27 cellular contexts compared by ENCODE assay signal in genomic region chr5:44641820-44642219, GRCh38.
"Had no signal": no experiment of that assay in that cellular context is flagged by ENCODE, and none has a peak within 500 bp of the region (broad histone marks: within the 10 kb centered on the region; RNA-seq: fewer than 3 reads in every experiment).

No MANE protein-coding gene starts in this region.

- H3K36me3 ChIP-seq: heart left ventricle, left ventricle myocardium inferior, neutrophil, ovary, prostate gland, tibial nerve, uterus had no signal

- H3K4me1 Mint-ChIP-seq: immature natural killer cell; naive thymus-derived CD8-positive, alpha-beta T cell; stimulated activated memory B cell treated with anti-CD40 and anti-IgM and Interleukin-4, amounts not matched to agents 10 μg/mL and 1 μg/mL and 100 μg/mL, for 72 hours; stimulated activated naive CD8-positive, alpha-beta T cell treated with anti-CD3 and anti-CD28 coated beads, Interleukin-15, amount 100 ng/mL, for 72 hours had no signal

- ATAC-seq: heart left ventricle; naive thymus-derived CD8-positive, alpha-beta T cell; right cardiac atrium; sciatic nerve; stimulated activated memory B cell treated with anti-CD40 and anti-IgM and Interleukin-4, amounts not matched to agents 10 μg/mL and 1 μg/mL and 100 μg/mL, for 72 hours; stimulated activated naive CD8-positive, alpha-beta T cell treated with anti-CD3 and anti-CD28 coated beads, Interleukin-15, amount 100 ng/mL, for 72 hours had no signal

- H3K4me3 Mint-ChIP-seq: immature natural killer cell; naive thymus-derived CD8-positive, alpha-beta T cell; nephron; neural crest cell; stimulated activated memory B cell treated with anti-CD40 and anti-IgM and Interleukin-4, amounts not matched to agents 10 μg/mL and 1 μg/mL and 100 μg/mL, for 72 hours; stimulated activated naive CD8-positive, alpha-beta T cell treated with anti-CD3 and anti-CD28 coated beads, Interleukin-15, amount 100 ng/mL, for 72 hours; type B pancreatic cell had no signal

- H3K36me3 Mint-ChIP-seq: immature natural killer cell; naive thymus-derived CD8-positive, alpha-beta T cell; stimulated activated memory B cell treated with anti-CD40 and anti-IgM and Interleukin-4, amounts not matched to agents 10 μg/mL and 1 μg/mL and 100 μg/mL, for 72 hours; type B pancreatic cell had no signal

- H3K4me1 ChIP-seq: prostate gland, tibial nerve, uterus had no signal

- FAIRE-seq: islet of Langerhans had no signal

- H3K27me3 Mint-ChIP-seq: naive thymus-derived CD8-positive, alpha-beta T cell; stimulated activated memory B cell treated with anti-CD40 and anti-IgM and Interleukin-4, amounts not matched to agents 10 μg/mL and 1 μg/mL and 100 μg/mL, for 72 hours; stimulated activated naive CD8-positive, alpha-beta T cell treated with anti-CD3 and anti-CD28 coated beads, Interleukin-15, amount 100 ng/mL, for 72 hours; type B pancreatic cell had no signal

- DNase-seq: heart left ventricle; hypothalamus; immature natural killer cell; left ventricle myocardium inferior; occipital lobe; ovary; retina; right cardiac atrium; stimulated activated CD4-positive, alpha-beta T cell treated with anti-CD3 and anti-CD28 coated beads, Interleukin-2, amount 100 ng/mL, for 48 hours; stimulated activated CD4-positive, alpha-beta T cell treated with anti-CD3 and anti-CD28 coated beads, Interleukin-4, amount 100 ng/mL, for 4 hours; stimulated activated CD8-positive, alpha-beta memory T cell treated with anti-CD3 and anti-CD28 coated beads, Interleukin-4, amount 100 ng/mL, for 48 hours; stimulated activated naive CD4-positive, alpha-beta T cell treated with Interleukin-2 at 50 U/mL for 16 hours; stimulated activated naive CD8-positive, alpha-beta T cell treated with anti-CD3 and anti-CD28 coated beads, Interleukin-15, amount 100 ng/mL, for 72 hours; substantia nigra; uterus had no signal

- H3K9me3 Mint-ChIP-seq: nephron; stimulated activated memory B cell treated with anti-CD40 and anti-IgM and Interleukin-4, amounts not matched to agents 10 μg/mL and 1 μg/mL and 100 μg/mL, for 72 hours had no signal

- H3K27ac Mint-ChIP-seq: immature natural killer cell; naive thymus-derived CD8-positive, alpha-beta T cell; nephron; stimulated activated memory B cell treated with anti-CD40 and anti-IgM and Interleukin-4, amounts not matched to agents 10 μg/mL and 1 μg/mL and 100 μg/mL, for 72 hours; stimulated activated naive CD8-positive, alpha-beta T cell treated with anti-CD3 and anti-CD28 coated beads, Interleukin-15, amount 100 ng/mL, for 72 hours; type B pancreatic cell had no signal

- H3K27ac ChIP-seq: heart left ventricle, left ventricle myocardium inferior, neutrophil, ovary, prostate gland, skin epidermis, tibial nerve, uterus had no signal

- H3K4me3 ChIP-seq: heart left ventricle, left ventricle myocardium inferior, lung, ovary, prostate gland, skin epidermis, tibial nerve, uterus had no signal

- H3K9me3 ChIP-seq: heart left ventricle, neutrophil, ovary, prostate gland, tibial nerve, uterus had no signal

- H3K27me3 ChIP-seq: heart left ventricle, neutrophil, ovary, tibial nerve, uterus had no signal
